13 cellular contexts compared by ENCODE assay signal in genomic region chr17:21388944-21389343, GRCh38. TPM values are rescaled to one million over a fixed set of nuclear protein-coding genes. Genes with fewer than 3 reads are reported as not detected.
DNase-seq lines count a peak whose midpoint lies in the region; ATAC-seq, FAIRE-seq and TF ChIP-seq lines count a peak whose summit lies in the region.
"Had no signal": no experiment of that assay in that cellular context is flagged by ENCODE, and none has a peak within 500 bp of the region (broad histone marks: within the 10 kb centered on the region; RNA-seq: fewer than 3 reads in every experiment).

No MANE protein-coding gene starts in this region.

- no peak overlapping the region for H3K9ac ChIP-seq in K562 (ENCODE audit: insufficient read depth in 1 of 2, low read depth in 2 of 2, low read length in 2 of 2)
- H3K9ac ChIP-seq: KMS-11 had no signal

- no peak for TF ChIP-seq CTCF in GM23338 (conservative IDR thresholded peaks at IDR 0.05; ENCODE audit: low read depth in 2 of 2)
- TF ChIP-seq CTCF in K562 (IDR thresholded peaks at IDR 0.05 in 2 of 3, conservative IDR thresholded peaks at IDR 0.05 in 1 of 3; ENCODE audit: insufficient read depth in 2 of 3, low read depth in 1 of 3, low read length in 3 of 3) = no peak
- TF ChIP-seq CTCF in mesothelial cell of epicardium (IDR thresholded peaks at IDR 0.05; ENCODE audit: unreplicated experiment) = no peak
- no peak for TF ChIP-seq CTCF in chondrocyte (IDR thresholded peaks at IDR 0.05)

- no peak for TF ChIP-seq POLR2A in K562 (conservative IDR thresholded peaks at IDR 0.05)

- no peaks in the 10 kb centered on the region for H3K9me1 ChIP-seq in K562 (ENCODE audit: control insufficient read depth, insufficient read depth, low read length)

- BruUV-seq in K562 (replicated peaks; lab: Mats Ljungman, UMichigan) = no TSS peak

- no peak overlapping the region for H2AFZ ChIP-seq in GM23338
- H2AFZ ChIP-seq in K562 (ENCODE audit: low read depth, low read length) = no peak overlapping the region

- H3K79me2 ChIP-seq in GM23338 (replicated peaks; ENCODE audit: insufficient read depth) (no peaks in the 10 kb centered on the region), K562 (ENCODE audit: control insufficient read depth, insufficient read depth, low read length) (no peaks in the 10 kb centered on the region)

- peak overlapping the region in 1 of 2 donors; percentile 34 for H3K27ac Mint-ChIP-seq in stimulated activated naive CD8-positive, alpha-beta T cell treated with anti-CD3 and anti-CD28 coated beads, Interleukin-15, amount 100 ng/mL, for 72 hours
- H3K27ac Mint-ChIP-seq in GM23338 (no peak overlapping the region), mesothelial cell of epicardium (no peak overlapping the region), chondrocyte (ENCODE audit: unreplicated experiment) (no peak overlapping the region)
- H3K27ac Mint-ChIP-seq: CD4-positive, CD25-positive, alpha-beta regulatory T cell; IgD-negative memory B cell had no signal

- H3F3A ChIP-seq in GM23338 (replicated peaks; ENCODE audit: low read depth) = no peaks in the 10 kb centered on the region

- TF ChIP-seq RAD21 in K562 (CRISPR knock-in tag; conservative IDR thresholded peaks at IDR 0.05 in 1 of 2, IDR thresholded peaks at IDR 0.05 in 1 of 2) = no peak

- intact Hi-C loops in K562 (cut with micrococcal nuclease) = no loop called here

- no peak for DNase-seq in stimulated activated naive CD8-positive, alpha-beta T cell treated with anti-CD3 and anti-CD28 coated beads, Interleukin-15, amount 100 ng/mL, for 72 hours
- no peak for DNase-seq in stimulated activated naive CD8-positive, alpha-beta T cell treated with anti-CD3 and anti-CD28 coated beads, Interleukin-15, Interleukin-2, amounts not matched to agents 100 U/mL and 50 U/mL, for 24 hours
- DNase-seq in GM23338 (ENCODE audit: low spot score) = peak; percentile 51
- no peak for DNase-seq in K562 (ENCODE audit: extremely low read depth in 1 of 4, low spot score in 3 of 4)
- no peak for DNase-seq in stimulated activated CD4-positive, alpha-beta T cell treated with anti-CD3 and anti-CD28 coated beads, Interleukin-4, amount 100 ng/mL, for 4 hours
- no peak for DNase-seq in mesothelial cell of epicardium (ENCODE audit: low spot score in 2 of 2, unreplicated experiment in 2 of 2)
- DNase-seq in chondrocyte (ENCODE audit: low spot score) = no peak
- DNase-seq: CD4-positive, CD25-positive, alpha-beta regulatory T cell; GOT3 had no signal

- no peak overlapping the region for H3K27ac ChIP-seq in GM23338 (ENCODE audit: low read depth)
- H3K27ac ChIP-seq in K562 (ENCODE audit: extremely low read depth, low read depth, low read length) = no peak overlapping the region
- H3K27ac ChIP-seq: KMS-11 had no signal

- TF ChIP-seq EP300 in K562 (IDR thresholded peaks at IDR 0.05; ENCODE audit: low read length) = no peak

- peaks cover 6% of the 10 kb centered on the region for H3K4me1 Mint-ChIP-seq in stimulated activated naive CD8-positive, alpha-beta T cell treated with anti-CD3 and anti-CD28 coated beads, Interleukin-15, amount 100 ng/mL, for 72 hours
- no peaks in the 10 kb centered on the region; the same call in 2 of the 3 replicates for H3K4me1 Mint-ChIP-seq in GM23338
- peaks cover 11% of the 10 kb centered on the region for H3K4me1 Mint-ChIP-seq in mesothelial cell of epicardium
- peaks cover 9% of the 10 kb centered on the region for H3K4me1 Mint-ChIP-seq in chondrocyte (ENCODE audit: low read depth)
- H3K4me1 Mint-ChIP-seq: IgD-negative memory B cell had no signal

- FAIRE-seq in K562 (lab: Jason Lieb, UNC) = no peak
- FAIRE-seq: A204.1 had no signal

- POLR2A ChIA-PET in K562 (lab: Yijun Ruan, JAX) = interaction anchor here (1.0 kb wide), 1 partner anchor 16 kb away, joined by 3 read pairs; no protein-coding TSS in a partner anchor

- H3K4me2 ChIP-seq in GM23338 (no peak overlapping the region), K562 (ENCODE audit: insufficient read depth, low read length) (no peak overlapping the region)
- H3K4me2 ChIP-seq: KMS-11 had no signal

- peak; percentile 27 for ATAC-seq in stimulated activated naive CD8-positive, alpha-beta T cell treated with anti-CD3 and anti-CD28 coated beads, Interleukin-15, amount 100 ng/mL, for 72 hours
- no peak for ATAC-seq in stimulated activated naive CD8-positive, alpha-beta T cell treated with anti-CD3 and anti-CD28 coated beads, Interleukin-15, Interleukin-2, amounts not matched to agents 100 U/mL and 50 U/mL, for 24 hours
- ATAC-seq in GM23338 (no peak; the same call in 2 of the 3 replicates), K562 (no peak)
- ATAC-seq: HCT116 had no signal

- H3K36me3 ChIP-seq in GM23338 (ENCODE audit: insufficient read depth) (no peaks in the 10 kb centered on the region), K562 (ENCODE audit: control insufficient read depth, insufficient read depth, low read length) (no peaks in the 10 kb centered on the region)

- no peaks in the 10 kb centered on the region for H3K27me3 ChIP-seq in GM23338 (ENCODE audit: insufficient read depth)
- H3K27me3 ChIP-seq in K562 (ENCODE audit: control insufficient read depth in 2 of 2, insufficient read depth in 2 of 2, low read length in 2 of 2) = peaks cover 0 to 46% of the 10 kb centered on the region in 2 experiments; a peak in 3 of 5 replicates

- H4K20me1 ChIP-seq in GM23338 (replicated peaks; ENCODE audit: insufficient read depth) (no peaks in the 10 kb centered on the region), K562 (replicated peaks; ENCODE audit: control insufficient read depth, insufficient read depth, low read length) (no peaks in the 10 kb centered on the region; the same call in 1 of the 2 replicates)

- CTCF ChIA-PET in K562 (lab: Yijun Ruan, JAX; ENCODE audit: low intra/inter-chr PET ratio) = no interaction called here

- WGBS in K562 (ENCODE audit: insufficient coverage, low coverage, missing lambda C conversion rate) = 0% methylated on average over 3 of the region's 6 CpGs

- H3K4me3 ChIP-seq in GM23338 (no peak overlapping the region), K562 (no peak overlapping the region)

- in situ Hi-C loops in K562 (cut with MboI) = no loop called here

- H3K9me3 ChIP-seq in K562 (replicated peaks; ENCODE audit: control insufficient read depth, insufficient read depth, low read depth, low read length) = no peaks in the 10 kb centered on the region

- no peaks in the 10 kb centered on the region for H3K9me3 Mint-ChIP-seq in stimulated activated naive CD8-positive, alpha-beta T cell treated with anti-CD3 and anti-CD28 coated beads, Interleukin-15, amount 100 ng/mL, for 72 hours
- H3K9me3 Mint-ChIP-seq in GM23338 = peaks cover 2% of the 10 kb centered on the region; the same call in 1 of the 3 replicates
- no peaks in the 10 kb centered on the region for H3K9me3 Mint-ChIP-seq in mesothelial cell of epicardium
- H3K9me3 Mint-ChIP-seq in chondrocyte (ENCODE audit: low read depth) = no peaks in the 10 kb centered on the region
- H3K9me3 Mint-ChIP-seq: CD4-positive, CD25-positive, alpha-beta regulatory T cell; IgD-negative memory B cell had no signal

- no peak overlapping the region for H3K4me3 Mint-ChIP-seq in stimulated activated naive CD8-positive, alpha-beta T cell treated with anti-CD3 and anti-CD28 coated beads, Interleukin-15, amount 100 ng/mL, for 72 hours
- H3K4me3 Mint-ChIP-seq in GM23338 = no peak overlapping the region
- no peak overlapping the region for H3K4me3 Mint-ChIP-seq in mesothelial cell of epicardium
- H3K4me3 Mint-ChIP-seq in chondrocyte (ENCODE audit: unreplicated experiment) = no peak overlapping the region
- H3K4me3 Mint-ChIP-seq: CD4-positive, CD25-positive, alpha-beta regulatory T cell; IgD-negative memory B cell had no signal

- no peaks in the 10 kb centered on the region for H3K9me2 ChIP-seq in GM23338 (ENCODE audit: insufficient read depth)

- H3K36me3 Mint-ChIP-seq in GM23338 (ENCODE audit: low read depth) = no peaks in the 10 kb centered on the region
- no peaks in the 10 kb centered on the region for H3K36me3 Mint-ChIP-seq in mesothelial cell of epicardium
- peaks cover 3% of the 10 kb centered on the region for H3K36me3 Mint-ChIP-seq in chondrocyte (ENCODE audit: low read depth)
- H3K36me3 Mint-ChIP-seq: CD4-positive, CD25-positive, alpha-beta regulatory T cell had no signal

- no peaks in the 10 kb centered on the region for H3K4me1 ChIP-seq in GM23338 (ENCODE audit: insufficient read depth)
- H3K4me1 ChIP-seq in K562 (replicated peaks in 1 of 2; ENCODE audit: control insufficient read depth in 2 of 2, insufficient read depth in 2 of 2, low read length in 2 of 2) = peaks cover 0 to 9% of the 10 kb centered on the region in 2 experiments; a peak in 3 of 5 replicates

- peaks cover 8% of the 10 kb centered on the region for H3K27me3 Mint-ChIP-seq in stimulated activated naive CD8-positive, alpha-beta T cell treated with anti-CD3 and anti-CD28 coated beads, Interleukin-15, amount 100 ng/mL, for 72 hours
- H3K27me3 Mint-ChIP-seq in GM23338 (ENCODE audit: insufficient read depth, low read depth, poor library complexity) = peaks cover 10% of the 10 kb centered on the region
- peaks cover 37% of the 10 kb centered on the region for H3K27me3 Mint-ChIP-seq in mesothelial cell of epicardium (ENCODE audit: low read depth)
- peaks cover 1% of the 10 kb centered on the region for H3K27me3 Mint-ChIP-seq in chondrocyte (ENCODE audit: low read depth)

TF ChIP-seq in GM23338, 12 proteins besides CTCF, POLR2A, EP300 and RAD21 (continues in another document):
- no peak for TF ChIP-seq POLR2AphosphoS5 (IDR thresholded peaks at IDR 0.05; ENCODE audit: low read depth)

RNA-seq across cellular contexts. Expression of gene KCNJ12, which starts 12.8 kb away (rescaled TPM):
- total RNA-seq in GM23338 (2014; rRNA removed; shearing (Covaris generic)) = 0.97 and 2.4 TPM in 2 replicates
- polyA plus RNA-seq in GM23338 (2016; fragmentation: Nextera tagmentation; extraction: Ambion mirVana) (0.42 and 0.61 TPM in 2 replicates), K562 (2011; rRNA removed) (not detected in 2 replicates), K562 (2014; fragmentation: Illumina TruSeq; extraction: Trizol) (not detected in 2 replicates), K562 (2014; fragmentation: Nextera tagmentation; extraction: Ambion mirVana) (not detected), K562 (2014; rRNA removed) (not detected in 2 replicates)
- total RNA-seq in K562 (2011; cell fraction: chromatin; rRNA removed; ENCODE audit: low replicate concordance) = not detected in 2 replicates
- not detected in 2 replicates for total RNA-seq in K562 (2011; cell fraction: nucleolus; rRNA removed)
- total RNA-seq in K562 (2011; cell fraction: nucleoplasm; rRNA removed) = not detected in 2 replicates
- total RNA-seq in K562 (2014; rRNA removed) (0.12 TPM in 1 of 2 replicates, not detected in the other), K562 (2014; rRNA removed; fragmentation: Illumina TruSeq; extraction: Trizol) (not detected in 2 replicates), K562 (2015; rRNA removed; fragmentation: Illumina TruSeq; extraction: Trizol) (not detected in 2 replicates), K562 (2021) (0.02 TPM in 1 of 2 replicates, not detected in the other), mesothelial cell of epicardium (0.53 to 0.76 TPM (median 0.54 TPM) in 3 replicates), chondrocyte (2.2 to 2.8 TPM (median 2.5 TPM) in 3 replicates)
- polyA plus RNA-seq in K562 (2011; cell fraction: cytosol; rRNA removed) = 0.01 and 0.03 TPM in 2 replicates
- not detected in 2 replicates for polyA plus RNA-seq in K562 (2011; cell fraction: nucleus; rRNA removed)
- not detected in 2 replicates for polyA plus RNA-seq in K562 (2012)
- polyA minus RNA-seq in K562 (2011; rRNA and poly(A)+ RNA removed) = not detected in 2 replicates
- polyA minus RNA-seq in K562 (2011; cell fraction: cytosol; rRNA and poly(A)+ RNA removed) = not detected in 2 replicates
- polyA minus RNA-seq in K562 (2011; cell fraction: nucleus; rRNA and poly(A)+ RNA removed) = not detected in 2 replicates
- polyA plus RNA-seq: CD4-positive, CD25-positive, alpha-beta regulatory T cell; IgD-negative memory B cell had no signal
